Comparison of ENCODE assay signal across 9 cellular contexts in genomic region chr17:66200685-66201092, GRCh38. TPM values are rescaled to one million over a fixed set of nuclear protein-coding genes. Genes with fewer than 3 reads are reported as not detected.
DNase-seq lines count a peak whose midpoint lies in the region; ATAC-seq and TF ChIP-seq lines count a peak whose summit lies in the region.
"Had no signal": no experiment of that assay in that cellular context is flagged by ENCODE, and none has a peak within 500 bp of the region (broad histone marks: within the 10 kb centered on the region; RNA-seq: fewer than 3 reads in every experiment).

No MANE protein-coding gene starts in this region.

- H3K9me3 ChIP-seq in upper lobe of right lung = no peaks in the 10 kb centered on the region

- no peak overlapping the region for H3K27ac ChIP-seq in upper lobe of right lung
- H3K27ac ChIP-seq: BLaER1 treated with 17β-estradiol and CSF1 and Interleukin-3, amounts not matched to agents 10 nM and 100 nM had no signal

- intact Hi-C loops in upper lobe of right lung (cut with DNase I) = no loop called here

- DNase-seq in NCI-H2171 treated with DMSO at 0.1 percent for 48 hours (lab: John Stamatoyannopoulos, UW) = peak; percentile 48
- no peak for DNase-seq in NCI-H2171 (lab: John Stamatoyannopoulos, UW)
- DNase-seq in NCI-H1436 (lab: John Stamatoyannopoulos, UW) = peak; percentile 76
- DNase-seq in T-helper 22 cell (ENCODE audit: low read depth) = peak; percentile 15
- DNase-seq in effector CD4-positive, alpha-beta T cell = peak; percentile 28
- peak; percentile 68 for DNase-seq in mucosa of gallbladder (ENCODE audit: low spot score)
- no peak for DNase-seq in upper lobe of right lung

- no peak overlapping the region for H3K4me3 ChIP-seq in upper lobe of right lung
- H3K4me3 ChIP-seq: BLaER1 treated with 17β-estradiol and CSF1 and Interleukin-3, amounts not matched to agents 10 nM and 100 nM had no signal

- peak; percentile 53 for TF ChIP-seq CTCF in upper lobe of right lung (IDR thresholded peaks at IDR 0.05)

- H3K27me3 ChIP-seq in upper lobe of right lung = no peaks in the 10 kb centered on the region
- H3K27me3 ChIP-seq: BLaER1 treated with 17β-estradiol and CSF1 and Interleukin-3, amounts not matched to agents 10 nM and 100 nM had no signal

- H3K36me3 ChIP-seq in upper lobe of right lung = no peaks in the 10 kb centered on the region
- H3K36me3 ChIP-seq: BLaER1 treated with 17β-estradiol and CSF1 and Interleukin-3, amounts not matched to agents 10 nM and 100 nM had no signal

- peak; percentile 91 for ATAC-seq in upper lobe of right lung
- no peak for ATAC-seq in GM18505 (IDR thresholded peaks at IDR 0.05; ENCODE audit: unreplicated experiment)

- TF ChIP-seq POLR2A in GM18505 (IDR thresholded peaks at IDR 0.05; ENCODE audit: borderline replicate concordance, extremely low read depth, insufficient read depth, insufficient read length) = no peak

- H3K4me1 ChIP-seq in upper lobe of right lung = no peaks in the 10 kb centered on the region
- H3K4me1 ChIP-seq: BLaER1 treated with 17β-estradiol and CSF1 and Interleukin-3, amounts not matched to agents 10 nM and 100 nM had no signal

RNA-seq across cellular contexts. Expression of gene CEP112, which starts 8.8 kb away (rescaled TPM):
- total RNA-seq in mucosa of gallbladder (18.6 TPM), upper lobe of right lung (32.9 TPM)

RNA-seq across cellular contexts. Expression of gene APOH, which starts 28.5 kb away (rescaled TPM):
- total RNA-seq in mucosa of gallbladder (15.4 TPM), upper lobe of right lung (29.6 TPM)

Comparison
In these comparisons a context has a peak if more than half of its experiments do, and no peak if none do; other contexts are left out.
1. DNase-seq: peak in NCI-H2171 treated with DMSO at 0.1 percent for 48 hours (single experiment), NCI-H1436 (single experiment), T-helper 22 cell (single experiment), effector CD4-positive, alpha-beta T cell (single experiment) and mucosa of gallbladder (single experiment); none in NCI-H2171 (single experiment) and upper lobe of right lung (single experiment).